ENCODE assay signal across 8 cellular contexts in the genomic region with DNA sequence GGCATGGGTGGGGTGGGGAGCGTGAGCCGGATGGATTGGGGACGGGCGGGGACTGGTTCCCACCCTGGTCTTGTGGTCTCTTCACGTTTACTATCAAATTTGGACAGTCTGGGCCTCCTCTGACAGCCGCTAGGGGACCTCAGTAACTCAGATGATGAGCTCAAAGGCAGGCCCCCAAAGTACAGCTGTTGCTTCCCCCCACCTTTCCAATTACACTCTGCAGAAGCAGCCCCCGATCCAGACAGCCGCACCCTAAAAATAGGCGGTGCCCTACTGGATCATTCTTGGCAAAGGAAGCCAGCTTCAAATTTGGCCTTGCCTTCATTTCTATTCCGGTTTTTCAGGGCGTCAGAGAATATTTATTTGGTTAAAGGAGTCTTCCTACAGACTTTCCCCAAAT. TPM values are rescaled to one million over a fixed set of nuclear protein-coding genes. Genes with fewer than 3 reads are reported as not detected.
DNase-seq lines count a peak whose midpoint lies in the region; ATAC-seq and TF ChIP-seq lines count a peak whose summit lies in the region.

No MANE protein-coding gene starts in this region.

- no peak overlapping the region for H3K27ac Mint-ChIP-seq in WTC11

- H3K4me1 Mint-ChIP-seq in WTC11 = peaks cover 62% of the 10 kb centered on the region

- H3K36me3 ChIP-seq in psoas muscle (ENCODE audit: insufficient read depth in 1 of 2, low read depth in 1 of 2) = no peaks in the 10 kb centered on the region

- DNase-seq in activated gamma-delta T cell treated with Interleukin-2 at 50 U/mL for 16 hours (peak; percentile 44), activated gamma-delta T cell (lab: John Stamatoyannopoulos, UW) (no peak), WTC11 (ENCODE audit: low spot score) (peak; percentile 51), fibroblast of pulmonary artery (ENCODE audit: low read depth) (no peak), psoas muscle (peak; percentile 48 to 79), OCI-M2 (lab: John Stamatoyannopoulos, UW; ENCODE audit: unreplicated experiment) (no peak), inferior parietal cortex (ENCODE audit: extremely low spot score) (no peak)

- no peak overlapping the region for H3K4me3 ChIP-seq in fibroblast of pulmonary artery (replicated peaks; ENCODE audit: low read depth, low read length)
- H3K4me3 ChIP-seq in psoas muscle = peak overlapping the region; percentile 95

- H3K27me3 Mint-ChIP-seq in WTC11 (ENCODE audit: low read depth) = peaks cover 4% of the 10 kb centered on the region; the same call in 1 of the 2 replicates

- POLR2A ChIA-PET in WTC11 (lab: Charles Lee) = interaction anchor here (0.5 kb wide), 1 partner anchor 424 kb away, joined by 5 read pairs; no protein-coding TSS in a partner anchor

- ATAC-seq in WTC11 (peak; percentile 23), psoas muscle (peak in 2 of 4 donors; percentile 16), HG03025 (IDR thresholded peaks at IDR 0.05; ENCODE audit: low FRiP score, unreplicated experiment) (no peak)

- no peaks in the 10 kb centered on the region for H3K36me3 Mint-ChIP-seq in WTC11

- peaks cover 27% of the 10 kb centered on the region for H3K4me1 ChIP-seq in psoas muscle

- H3K27me3 ChIP-seq in psoas muscle (ENCODE audit: insufficient read depth in 3 of 3, low read length in 2 of 3) = no peaks in the 10 kb centered on the region

- intact Hi-C loops in psoas muscle (cut with DNase I) = loop anchor here (5.0 to 10.0 kb wide), 5 partner anchors 194 to 476 kb away; no protein-coding TSS in a partner anchor

- peak overlapping the region; percentile 99 for H3K27ac ChIP-seq in psoas muscle

- 14 to 22% (median 17%) methylated on average over 11 of the region's 11 CpGs for WGBS in psoas muscle, 3 donors

- H3K9me3 Mint-ChIP-seq in WTC11 = no peaks in the 10 kb centered on the region

- TF ChIP-seq CTCF in WTC11 (IDR thresholded peaks at IDR 0.05) (peak; percentile 49; the same call in 1 of the 2 replicates), fibroblast of pulmonary artery (IDR thresholded peaks at IDR 0.05; ENCODE audit: low read length, missing control alignments) (peak; percentile 60), psoas muscle (IDR thresholded peaks at IDR 0.05) (peak; percentile 59)

- H3K9me3 ChIP-seq in psoas muscle = no peaks in the 10 kb centered on the region

- H3K4me3 Mint-ChIP-seq in WTC11 = peak overlapping the region; percentile 89

- CTCF ChIA-PET in WTC11 (lab: Charles Lee) = interaction anchor here (0.6 to 2.7 kb wide), 25 partner anchors 9 to 594 kb away, joined by 3 to 62 read pairs (median 4); no protein-coding TSS in a partner anchor

TF ChIP-seq in WTC11, 78 proteins besides CTCF, POLR2A, EP300 and RAD21:
- TF ChIP-seq ZNF219 (CRISPR knock-in tag; IDR thresholded peaks at IDR 0.05; ENCODE audit: borderline replicate concordance) = no peak
- TF ChIP-seq, protein P1, sequence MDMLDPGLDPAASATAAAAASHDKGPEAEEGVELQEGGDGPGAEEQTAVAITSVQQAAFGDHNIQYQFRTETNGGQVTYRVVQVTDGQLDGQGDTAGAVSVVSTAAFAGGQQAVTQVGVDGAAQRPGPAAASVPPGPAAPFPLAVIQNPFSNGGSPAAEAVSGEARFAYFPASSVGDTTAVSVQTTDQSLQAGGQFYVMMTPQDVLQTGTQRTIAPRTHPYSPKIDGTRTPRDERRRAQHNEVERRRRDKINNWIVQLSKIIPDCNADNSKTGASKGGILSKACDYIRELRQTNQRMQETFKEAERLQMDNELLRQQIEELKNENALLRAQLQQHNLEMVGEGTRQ (CRISPR knock-in tag; IDR thresholded peaks at IDR 0.05) = no peak
- TF ChIP-seq MXD4 (CRISPR knock-in tag; IDR thresholded peaks at IDR 0.05; ENCODE audit: borderline replicate concordance) = no peak
- TF ChIP-seq, protein P2, sequence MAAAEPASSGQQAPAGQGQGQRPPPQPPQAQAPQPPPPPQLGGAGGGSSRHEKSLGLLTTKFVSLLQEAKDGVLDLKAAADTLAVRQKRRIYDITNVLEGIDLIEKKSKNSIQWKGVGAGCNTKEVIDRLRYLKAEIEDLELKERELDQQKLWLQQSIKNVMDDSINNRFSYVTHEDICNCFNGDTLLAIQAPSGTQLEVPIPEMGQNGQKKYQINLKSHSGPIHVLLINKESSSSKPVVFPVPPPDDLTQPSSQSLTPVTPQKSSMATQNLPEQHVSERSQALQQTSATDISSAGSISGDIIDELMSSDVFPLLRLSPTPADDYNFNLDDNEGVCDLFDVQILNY (CRISPR knock-in tag; IDR thresholded peaks at IDR 0.05) = no peak
- TF ChIP-seq, protein P3, sequence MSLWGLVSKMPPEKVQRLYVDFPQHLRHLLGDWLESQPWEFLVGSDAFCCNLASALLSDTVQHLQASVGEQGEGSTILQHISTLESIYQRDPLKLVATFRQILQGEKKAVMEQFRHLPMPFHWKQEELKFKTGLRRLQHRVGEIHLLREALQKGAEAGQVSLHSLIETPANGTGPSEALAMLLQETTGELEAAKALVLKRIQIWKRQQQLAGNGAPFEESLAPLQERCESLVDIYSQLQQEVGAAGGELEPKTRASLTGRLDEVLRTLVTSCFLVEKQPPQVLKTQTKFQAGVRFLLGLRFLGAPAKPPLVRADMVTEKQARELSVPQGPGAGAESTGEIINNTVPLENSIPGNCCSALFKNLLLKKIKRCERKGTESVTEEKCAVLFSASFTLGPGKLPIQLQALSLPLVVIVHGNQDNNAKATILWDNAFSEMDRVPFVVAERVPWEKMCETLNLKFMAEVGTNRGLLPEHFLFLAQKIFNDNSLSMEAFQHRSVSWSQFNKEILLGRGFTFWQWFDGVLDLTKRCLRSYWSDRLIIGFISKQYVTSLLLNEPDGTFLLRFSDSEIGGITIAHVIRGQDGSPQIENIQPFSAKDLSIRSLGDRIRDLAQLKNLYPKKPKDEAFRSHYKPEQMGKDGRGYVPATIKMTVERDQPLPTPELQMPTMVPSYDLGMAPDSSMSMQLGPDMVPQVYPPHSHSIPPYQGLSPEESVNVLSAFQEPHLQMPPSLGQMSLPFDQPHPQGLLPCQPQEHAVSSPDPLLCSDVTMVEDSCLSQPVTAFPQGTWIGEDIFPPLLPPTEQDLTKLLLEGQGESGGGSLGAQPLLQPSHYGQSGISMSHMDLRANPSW (CRISPR knock-in tag; conservative IDR thresholded peaks at IDR 0.05; ENCODE audit: low read depth) = no peak
- TF ChIP-seq SP1 (CRISPR knock-in tag; conservative IDR thresholded peaks at IDR 0.05) = no peak
- no peak for TF ChIP-seq ZNF416 (CRISPR knock-in tag; IDR thresholded peaks at IDR 0.05)
- no peak for TF ChIP-seq EMX1 (CRISPR knock-in tag; IDR thresholded peaks at IDR 0.05)
- no peak for TF ChIP-seq ELF4 (CRISPR knock-in tag; IDR thresholded peaks at IDR 0.05; ENCODE audit: low read depth)
- no peak for TF ChIP-seq NFYB (CRISPR knock-in tag; conservative IDR thresholded peaks at IDR 0.05; ENCODE audit: low read depth)
- TF ChIP-seq TCF7 (CRISPR knock-in tag; IDR thresholded peaks at IDR 0.05; ENCODE audit: low read depth) = no peak
- TF ChIP-seq, protein P4, sequence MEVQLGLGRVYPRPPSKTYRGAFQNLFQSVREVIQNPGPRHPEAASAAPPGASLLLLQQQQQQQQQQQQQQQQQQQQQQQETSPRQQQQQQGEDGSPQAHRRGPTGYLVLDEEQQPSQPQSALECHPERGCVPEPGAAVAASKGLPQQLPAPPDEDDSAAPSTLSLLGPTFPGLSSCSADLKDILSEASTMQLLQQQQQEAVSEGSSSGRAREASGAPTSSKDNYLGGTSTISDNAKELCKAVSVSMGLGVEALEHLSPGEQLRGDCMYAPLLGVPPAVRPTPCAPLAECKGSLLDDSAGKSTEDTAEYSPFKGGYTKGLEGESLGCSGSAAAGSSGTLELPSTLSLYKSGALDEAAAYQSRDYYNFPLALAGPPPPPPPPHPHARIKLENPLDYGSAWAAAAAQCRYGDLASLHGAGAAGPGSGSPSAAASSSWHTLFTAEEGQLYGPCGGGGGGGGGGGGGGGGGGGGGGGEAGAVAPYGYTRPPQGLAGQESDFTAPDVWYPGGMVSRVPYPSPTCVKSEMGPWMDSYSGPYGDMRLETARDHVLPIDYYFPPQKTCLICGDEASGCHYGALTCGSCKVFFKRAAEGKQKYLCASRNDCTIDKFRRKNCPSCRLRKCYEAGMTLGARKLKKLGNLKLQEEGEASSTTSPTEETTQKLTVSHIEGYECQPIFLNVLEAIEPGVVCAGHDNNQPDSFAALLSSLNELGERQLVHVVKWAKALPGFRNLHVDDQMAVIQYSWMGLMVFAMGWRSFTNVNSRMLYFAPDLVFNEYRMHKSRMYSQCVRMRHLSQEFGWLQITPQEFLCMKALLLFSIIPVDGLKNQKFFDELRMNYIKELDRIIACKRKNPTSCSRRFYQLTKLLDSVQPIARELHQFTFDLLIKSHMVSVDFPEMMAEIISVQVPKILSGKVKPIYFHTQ (CRISPR knock-in tag; IDR thresholded peaks at IDR 0.05) = no peak
- TF ChIP-seq, protein P5, sequence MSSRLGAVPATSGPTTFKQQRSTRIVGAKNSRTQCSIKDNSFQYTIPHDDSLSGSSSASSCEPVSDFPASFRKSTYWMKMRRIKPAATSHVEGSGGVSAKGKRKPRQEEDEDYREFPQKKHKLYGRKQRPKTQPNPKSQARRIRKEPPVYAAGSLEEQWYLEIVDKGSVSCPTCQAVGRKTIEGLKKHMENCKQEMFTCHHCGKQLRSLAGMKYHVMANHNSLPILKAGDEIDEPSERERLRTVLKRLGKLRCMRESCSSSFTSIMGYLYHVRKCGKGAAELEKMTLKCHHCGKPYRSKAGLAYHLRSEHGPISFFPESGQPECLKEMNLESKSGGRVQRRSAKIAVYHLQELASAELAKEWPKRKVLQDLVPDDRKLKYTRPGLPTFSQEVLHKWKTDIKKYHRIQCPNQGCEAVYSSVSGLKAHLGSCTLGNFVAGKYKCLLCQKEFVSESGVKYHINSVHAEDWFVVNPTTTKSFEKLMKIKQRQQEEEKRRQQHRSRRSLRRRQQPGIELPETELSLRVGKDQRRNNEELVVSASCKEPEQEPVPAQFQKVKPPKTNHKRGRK (CRISPR knock-in tag; IDR thresholded peaks at IDR 0.05; ENCODE audit: borderline replicate concordance) = no peak
- no peak for TF ChIP-seq ESRRA (CRISPR knock-in tag; IDR thresholded peaks at IDR 0.05; ENCODE audit: borderline replicate concordance)
- TF ChIP-seq JAZF1 (CRISPR knock-in tag; IDR thresholded peaks at IDR 0.05) = no peak

RNA-seq across cellular contexts. Expression of a gene that starts 1.9 kb away (rescaled TPM):
- total RNA-seq in WTC11 (2021) (34.3 to 37.9 TPM (median 34.4 TPM) in 3 replicates), psoas muscle (100 to 1,000 TPM in 2 of 4 donors, 10 to 100 TPM in 2; 54.3 to 160 (median 91.1) TPM)
- polyA plus RNA-seq in psoas muscle = 10 to 100 TPM; 23.8 to 83.2 (median 68.3) TPM

Comparison
In these comparisons a context has a peak if more than half of its experiments do, and no peak if none do; other contexts are left out.
1. DNase-seq: peak in activated gamma-delta T cell treated with Interleukin-2 at 50 U/mL for 16 hours (single experiment), WTC11 (single experiment) and psoas muscle (2 of 2); none in activated gamma-delta T cell (single experiment), fibroblast of pulmonary artery (single experiment), OCI-M2 (single experiment) and inferior parietal cortex (single experiment).
2. Peak in every context shown above with its lines, with median percentiles within 50 percentile points of each other: CTCF ChIP-seq.